In genomic region chr5:177049285-177049684, GRCh38 we compare ENCODE assay signal across 31 cellular contexts. TPM values are rescaled to one million over a fixed set of nuclear protein-coding genes. Genes with fewer than 3 reads are reported as not detected.
DNase-seq lines count a peak whose midpoint lies in the region; ATAC-seq and TF ChIP-seq lines count a peak whose summit lies in the region.
"Had no signal": no experiment of that assay in that cellular context is flagged by ENCODE, and none has a peak within 500 bp of the region (broad histone marks: within the 10 kb centered on the region; RNA-seq: fewer than 3 reads in every experiment).

No MANE protein-coding gene starts in this region.

- no peaks in the 10 kb centered on the region for H3K9me3 ChIP-seq in BE2C
- H3K9me3 ChIP-seq in lower lobe of right lung: no peaks in the 10 kb centered on the region
- no peaks in the 10 kb centered on the region for H3K9me3 ChIP-seq in right atrium auricular region
- H3K9me3 ChIP-seq: BLaER1 treated with 17β-estradiol and CSF1 and Interleukin-3, amounts not matched to agents 10 nM and 100 nM; mucosa of descending colon; psoas muscle; SJSA1; transverse colon had no signal

- H3K27me3 ChIP-seq in BE2C (no peaks in the 10 kb centered on the region), lower lobe of right lung (ENCODE audit: low read depth) (no peaks in the 10 kb centered on the region), right atrium auricular region (no peaks in the 10 kb centered on the region)
- H3K27me3 ChIP-seq: BLaER1 treated with 17β-estradiol and CSF1 and Interleukin-3, amounts not matched to agents 10 nM and 100 nM; brain microvascular endothelial cell; SJSA1; transverse colon had no signal

- no peak for DNase-seq in BE2C
- peak; percentile 8 for DNase-seq in ELR (ENCODE audit: low read depth)
- DNase-seq in NB4 (ENCODE audit: low read depth): peak; percentile 39
- DNase-seq in choroid plexus epithelial cell (ENCODE audit: low read depth): peak; percentile 10
- no peak for DNase-seq in lower lobe of right lung
- DNase-seq in HFFc6: no peak
- no peak for DNase-seq in right atrium auricular region (ENCODE audit: low spot score)
- DNase-seq: activated CD4-positive, alpha-beta T cell treated with anti-CD3 and anti-CD28 coated beads, Interleukin-2, amount 50 U/mL, for 4 hours; amygdala; brain microvascular endothelial cell; COR-L47; DND-41; GOT3; hippocampal formation; Karpas-422; mammary epithelial cell; mucosa of descending colon; natural killer cell; NCI-H1048; NCI-H2107; NCI-H82; occipital lobe; psoas muscle; RPMI8226; transverse colon had no signal

- no peak overlapping the region for H3K4me3 Mint-ChIP-seq in HFFc6
- H3K4me3 Mint-ChIP-seq: activated naive CD4-positive, alpha-beta T cell treated with anti-CD3 and anti-CD28 coated beads, Interleukin-2, amount 50 U/mL, for 24 hours; activated T-helper 17 cell treated with anti-CD3 and anti-CD28 coated beads, Interleukin-2, amount 50 U/mL, for 72 hours; natural killer cell; stimulated activated memory B cell treated with anti-CD40 and anti-IgM and Interleukin-4, amounts not matched to agents 10 μg/mL and 1 μg/mL and 100 μg/mL, for 72 hours had no signal

- H3K9me3 Mint-ChIP-seq in HFFc6: no peaks in the 10 kb centered on the region
- H3K9me3 Mint-ChIP-seq: activated naive CD4-positive, alpha-beta T cell treated with anti-CD3 and anti-CD28 coated beads, Interleukin-2, amount 50 U/mL, for 24 hours; activated T-helper 17 cell treated with anti-CD3 and anti-CD28 coated beads, Interleukin-2, amount 50 U/mL, for 72 hours; natural killer cell; stimulated activated memory B cell treated with anti-CD40 and anti-IgM and Interleukin-4, amounts not matched to agents 10 μg/mL and 1 μg/mL and 100 μg/mL, for 72 hours had no signal

- H3K4me1 Mint-ChIP-seq in HFFc6 (ENCODE audit: low read depth): peaks cover 5% of the 10 kb centered on the region; the same call in 1 of the 2 replicates
- H3K4me1 Mint-ChIP-seq: activated naive CD4-positive, alpha-beta T cell treated with anti-CD3 and anti-CD28 coated beads, Interleukin-2, amount 50 U/mL, for 24 hours; activated T-helper 17 cell treated with anti-CD3 and anti-CD28 coated beads, Interleukin-2, amount 50 U/mL, for 72 hours; natural killer cell; stimulated activated memory B cell treated with anti-CD40 and anti-IgM and Interleukin-4, amounts not matched to agents 10 μg/mL and 1 μg/mL and 100 μg/mL, for 72 hours had no signal

- intact Hi-C loops in lower lobe of right lung (cut with DNase I): no loop called here

- H3K36me3 ChIP-seq in BE2C (peaks cover 47% of the 10 kb centered on the region), lower lobe of right lung (peaks cover 85% of the 10 kb centered on the region), right atrium auricular region (peaks cover 37% of the 10 kb centered on the region)

- TF ChIP-seq CTCF in BE2C (IDR thresholded peaks at IDR 0.05; ENCODE audit: low read depth, low read length): peak; percentile 37
- TF ChIP-seq CTCF in NB4 (IDR thresholded peaks at IDR 0.05; ENCODE audit: low read depth, low read length): no peak
- no peak for TF ChIP-seq CTCF in choroid plexus epithelial cell (conservative IDR thresholded peaks at IDR 0.05; ENCODE audit: low read depth, low read length)
- no peak for TF ChIP-seq CTCF in lower lobe of right lung (IDR thresholded peaks at IDR 0.05)
- TF ChIP-seq CTCF in HFFc6 (IDR thresholded peaks at IDR 0.05): no peak
- no peak for TF ChIP-seq CTCF in right atrium auricular region (IDR thresholded peaks at IDR 0.05)

- H3K4me1 ChIP-seq in BE2C: no peaks in the 10 kb centered on the region
- H3K4me1 ChIP-seq in lower lobe of right lung: no peaks in the 10 kb centered on the region
- no peaks in the 10 kb centered on the region for H3K4me1 ChIP-seq in right atrium auricular region
- H3K4me1 ChIP-seq: BLaER1 treated with 17β-estradiol and CSF1 and Interleukin-3, amounts not matched to agents 10 nM and 100 nM; psoas muscle; SJSA1 had no signal

- H3K4me3 ChIP-seq in BE2C (ENCODE audit: low read depth, low read length): no peak overlapping the region
- no peak overlapping the region for H3K4me3 ChIP-seq in NB4 (ENCODE audit: low read depth, low read length)
- H3K4me3 ChIP-seq in choroid plexus epithelial cell (ENCODE audit: low read depth, low read length): no peak overlapping the region
- no peak overlapping the region for H3K4me3 ChIP-seq in lower lobe of right lung
- H3K4me3 ChIP-seq in right atrium auricular region: no peak overlapping the region
- H3K4me3 ChIP-seq: BLaER1 treated with 17β-estradiol and CSF1 and Interleukin-3, amounts not matched to agents 10 nM and 100 nM; mucosa of descending colon; psoas muscle; SJSA1; transverse colon had no signal

- H3K27ac ChIP-seq in lower lobe of right lung: no peak overlapping the region
- no peak overlapping the region for H3K27ac ChIP-seq in right atrium auricular region
- H3K27ac ChIP-seq: BLaER1 treated with 17β-estradiol and CSF1 and Interleukin-3, amounts not matched to agents 10 nM and 100 nM; brain microvascular endothelial cell; HL-60; psoas muscle; SJSA1; transverse colon had no signal

- no peak for TF ChIP-seq POLR2A in NB4 (IDR thresholded peaks at IDR 0.05; ENCODE audit: extremely low read depth, insufficient read length)

- no peak for ATAC-seq in lower lobe of right lung
- ATAC-seq: activated T-helper 17 cell treated with anti-CD3 and anti-CD28 coated beads, Interleukin-2, amount 50 U/mL, for 72 hours; mucosa of descending colon; natural killer cell; psoas muscle; stimulated activated memory B cell treated with anti-CD40 and anti-IgM and Interleukin-4, amounts not matched to agents 10 μg/mL and 1 μg/mL and 100 μg/mL, for 72 hours had no signal

- no peaks in the 10 kb centered on the region for H3K27me3 Mint-ChIP-seq in HFFc6 (ENCODE audit: insufficient read depth)
- H3K27me3 Mint-ChIP-seq: activated naive CD4-positive, alpha-beta T cell treated with anti-CD3 and anti-CD28 coated beads, Interleukin-2, amount 50 U/mL, for 24 hours; activated T-helper 17 cell treated with anti-CD3 and anti-CD28 coated beads, Interleukin-2, amount 50 U/mL, for 72 hours; stimulated activated memory B cell treated with anti-CD40 and anti-IgM and Interleukin-4, amounts not matched to agents 10 μg/mL and 1 μg/mL and 100 μg/mL, for 72 hours had no signal

- peaks cover 6% of the 10 kb centered on the region for H3K36me3 Mint-ChIP-seq in HFFc6 (ENCODE audit: low read depth)
- H3K36me3 Mint-ChIP-seq: natural killer cell had no signal

- H3K27ac Mint-ChIP-seq in HFFc6: no peak overlapping the region
- H3K27ac Mint-ChIP-seq: activated naive CD4-positive, alpha-beta T cell treated with anti-CD3 and anti-CD28 coated beads, Interleukin-2, amount 50 U/mL, for 24 hours; activated T-helper 17 cell treated with anti-CD3 and anti-CD28 coated beads, Interleukin-2, amount 50 U/mL, for 72 hours; natural killer cell; stimulated activated memory B cell treated with anti-CD40 and anti-IgM and Interleukin-4, amounts not matched to agents 10 μg/mL and 1 μg/mL and 100 μg/mL, for 72 hours had no signal

RNA-seq across cellular contexts. Expression of gene ZNF346, which starts 26.8 kb away (rescaled TPM):
- 12.2 TPM for polyA plus RNA-seq in BE2C (2012; ENCODE audit: insufficient read depth, insufficient read length, low read depth)
- total RNA-seq in lower lobe of right lung (13.9 TPM), right atrium auricular region (1 to 10 TPM; 8.5 TPM)
- 10 to 100 TPM; 11.2 to 15.1 (median 12.0) TPM for total RNA-seq in HFFc6 (2021; fragmentation: NEBNext Ultra II Directional; extraction: Animal tissue kit (Norgen Biotek cat#: 25700))

RNA-seq across cellular contexts. Expression of gene FGFR4, which starts 37.4 kb away (rescaled TPM):
- polyA plus RNA-seq in BE2C (2012; ENCODE audit: insufficient read depth, insufficient read length, low read depth): 2.7 TPM
- total RNA-seq in lower lobe of right lung (59.7 TPM), right atrium auricular region (1 to 10 TPM in 1 of 2 donors, under 1 TPM in 1; 0.48 to 1.5 TPM)
- total RNA-seq in HFFc6 (2021; fragmentation: NEBNext Ultra II Directional; extraction: Animal tissue kit (Norgen Biotek cat#: 25700)): under 1 TPM in 5 of 6 experiments, not detected in 1; 0.14 to 0.53 (median 0.33) TPM

RNA-seq across cellular contexts. Expression of gene UIMC1, which starts 42.7 kb away (rescaled TPM):
- 54.9 TPM for polyA plus RNA-seq in BE2C (2012; ENCODE audit: insufficient read depth, insufficient read length, low read depth)
- 39.1 TPM for total RNA-seq in lower lobe of right lung
- 10 to 100 TPM; 19.8 to 34.4 (median 23.6) TPM for total RNA-seq in HFFc6 (2021; fragmentation: NEBNext Ultra II Directional; extraction: Animal tissue kit (Norgen Biotek cat#: 25700))
- 10 to 100 TPM; 18.9 to 27.4 TPM for total RNA-seq in right atrium auricular region

Comparison
In these comparisons a context has a peak if more than half of its experiments do, and no peak if none do; other contexts are left out.
1. DNase-seq: peak in ELR (single experiment), NB4 (single experiment) and choroid plexus epithelial cell (single experiment); none in BE2C (single experiment), lower lobe of right lung (single experiment), HFFc6 (single experiment) and right atrium auricular region (single experiment).
2. RNA of gene FGFR4, which starts 37.4 kb away (total RNA-seq): 59.7 TPM in lower lobe of right lung (single experiment); 0.48 to 1.5 TPM in right atrium auricular region and 0.14 to 0.53 TPM in HFFc6; every median in the first group is over 10 times any median in the second.